Comparison of ENCODE assay signal across 20 cellular contexts in the genomic region with DNA sequence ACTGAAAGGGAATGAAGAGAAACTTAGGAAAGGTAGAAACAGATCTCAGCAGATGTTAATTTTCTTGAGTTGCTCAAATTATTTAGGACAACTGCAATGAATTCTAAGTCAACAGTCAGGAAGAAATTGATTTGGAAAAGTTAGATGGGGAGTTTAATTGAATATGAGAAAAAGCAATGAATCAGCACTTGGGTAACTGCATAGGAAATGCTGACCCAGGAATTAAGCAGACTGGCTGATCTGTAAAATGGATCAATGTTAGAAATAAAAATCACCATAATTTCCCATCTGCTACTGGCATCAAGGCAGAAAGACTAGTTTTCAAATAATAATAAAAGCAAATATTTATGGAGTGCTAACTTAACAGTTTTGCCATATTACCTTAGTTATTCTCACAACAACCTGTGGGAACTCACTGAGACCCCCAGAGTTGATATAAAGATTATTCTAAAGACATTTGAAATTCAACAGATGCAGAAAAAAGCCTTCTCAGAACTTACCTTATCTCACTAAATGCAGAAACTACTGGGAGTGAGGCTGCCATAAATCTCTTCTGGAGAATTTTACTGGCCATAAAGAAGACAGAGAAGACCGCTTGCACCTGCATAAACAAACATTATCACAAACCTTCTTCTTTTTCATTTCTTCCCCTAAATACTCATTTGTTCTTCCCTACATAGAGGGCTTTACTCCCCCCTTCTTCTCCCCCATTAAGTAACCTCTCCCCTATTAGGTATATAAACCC. TPM values are rescaled to one million over a fixed set of nuclear protein-coding genes. Genes with fewer than 3 reads are reported as not detected.
DNase-seq lines count a peak whose midpoint lies in the region; ATAC-seq, FAIRE-seq and TF ChIP-seq lines count a peak whose summit lies in the region.
"Had no signal": no experiment of that assay in that cellular context is flagged by ENCODE, and none has a peak within 500 bp of the region (broad histone marks: within the 10 kb centered on the region; RNA-seq: fewer than 3 reads in every experiment).

No MANE protein-coding gene starts in this region.

- peaks cover 32% of the 10 kb centered on the region for H3K4me1 Mint-ChIP-seq in nephron progenitor cell

- peaks cover 0 to 12% of the 10 kb centered on the region in 2 experiments; a peak in 2 of 4 replicates for H3K79me1 ChIP-seq in IMR-90 (ENCODE audit: low read depth in 1 of 2, low read length in 2 of 2)

- H3K4me1 ChIP-seq in HepG2 (ENCODE audit: insufficient read depth, low read length) (no peaks in the 10 kb centered on the region), right lobe of liver (no peaks in the 10 kb centered on the region), IMR-90 (ENCODE audit: control insufficient read depth, insufficient read depth, low read length) (peaks cover 3% of the 10 kb centered on the region), keratinocyte (ENCODE audit: control insufficient read depth, extremely low read depth, insufficient read depth, low read length) (peaks cover 22% of the 10 kb centered on the region)
- H3K4me1 ChIP-seq: BLaER1 treated with 17β-estradiol and CSF1 and Interleukin-3, amounts not matched to agents 10 nM and 100 nM; HAP-1 had no signal

- H3K36me3 ChIP-seq in HepG2 (replicated peaks in 1 of 2; ENCODE audit: control insufficient read depth in 1 of 2, insufficient read depth in 2 of 2, low read length in 2 of 2) (no peaks in the 10 kb centered on the region), right lobe of liver (no peaks in the 10 kb centered on the region), IMR-90 (ENCODE audit: control insufficient read depth, insufficient read depth, low read length) (no peaks in the 10 kb centered on the region), keratinocyte (ENCODE audit: control insufficient read depth in 2 of 2, extremely low read depth in 1 of 2, insufficient read depth in 2 of 2, low read length in 2 of 2) (peaks cover 2 to 4% of the 10 kb centered on the region in 2 experiments)
- H3K36me3 ChIP-seq: HAP-1 had no signal

- DNase-seq in HepG2 (ENCODE audit: low spot score): no peak
- no peak for DNase-seq in right lobe of liver
- DNase-seq in IMR-90: no peak
- DNase-seq in keratinocyte (ENCODE audit: low read depth, low spot score): no peak
- DNase-seq in nephron progenitor cell: no peak
- DNase-seq in AG08396 (ENCODE audit: low spot score): no peak
- no peak for DNase-seq in GM19240 (ENCODE audit: insufficient read length, low spot score)
- DNase-seq: CD8-positive, alpha-beta T cell; DMS 273 treated with DMSO at 0.1 percent for 48 hours; DMS53; DND-41; EL; GM23248 had no signal

- H3K79me2 ChIP-seq in HepG2 (ENCODE audit: insufficient read depth, low read length): no peaks in the 10 kb centered on the region
- no peaks in the 10 kb centered on the region for H3K79me2 ChIP-seq in keratinocyte (ENCODE audit: control insufficient read depth, insufficient read depth, low read length)

- no peaks in the 10 kb centered on the region for H3K27me3 ChIP-seq in HepG2 (ENCODE audit: control insufficient read depth in 1 of 2, insufficient read depth in 2 of 2, low read length in 2 of 2)
- H3K27me3 ChIP-seq in right lobe of liver: no peaks in the 10 kb centered on the region
- no peaks in the 10 kb centered on the region for H3K27me3 ChIP-seq in IMR-90 (ENCODE audit: control insufficient read depth, insufficient read depth, low read length)
- H3K27me3 ChIP-seq in keratinocyte (ENCODE audit: control insufficient read depth, extremely low read depth, insufficient read depth, low read length): no peaks in the 10 kb centered on the region
- H3K27me3 ChIP-seq: BLaER1 treated with 17β-estradiol and CSF1 and Interleukin-3, amounts not matched to agents 10 nM and 100 nM had no signal

- H3K14ac ChIP-seq in IMR-90 (replicated peaks; ENCODE audit: low read depth, low read length): no peak overlapping the region

- H4K20me1 ChIP-seq in HepG2 (ENCODE audit: insufficient read depth, low read length) (no peaks in the 10 kb centered on the region), IMR-90 (ENCODE audit: insufficient read depth, low read length) (no peaks in the 10 kb centered on the region), keratinocyte (ENCODE audit: control insufficient read depth, extremely low read depth, insufficient read depth, low read length) (no peaks in the 10 kb centered on the region)
- H4K20me1 ChIP-seq: BLaER1 treated with 17β-estradiol and CSF1 and Interleukin-3, amounts not matched to agents 10 nM and 100 nM had no signal

- H3K27ac Mint-ChIP-seq in nephron progenitor cell: peak overlapping the region; percentile 19
- H3K27ac Mint-ChIP-seq: B cell; CD8-positive, alpha-beta T cell had no signal

- TF ChIP-seq RAD21 in HepG2 (CRISPR knock-in tag; IDR thresholded peaks at IDR 0.05): no peak
- TF ChIP-seq RAD21 in IMR-90 (IDR thresholded peaks at IDR 0.05; ENCODE audit: low read length): no peak

- no peak overlapping the region for H3K23ac ChIP-seq in IMR-90 (ENCODE audit: low read depth, low read length)

- H3K27ac ChIP-seq in HepG2 (ENCODE audit: extremely low read length, insufficient read depth, low read length) (no peak overlapping the region), right lobe of liver (no peak overlapping the region), IMR-90 (ENCODE audit: insufficient read depth, low read length) (no peak overlapping the region), keratinocyte (ENCODE audit: control insufficient read depth, insufficient read depth, low read length) (no peak overlapping the region)
- H3K27ac ChIP-seq: 22Rv1; BLaER1 treated with 17β-estradiol and CSF1 and Interleukin-3, amounts not matched to agents 10 nM and 100 nM; GM23248 had no signal

- H3K4ac ChIP-seq in IMR-90 (ENCODE audit: low read depth, low read length): no peak overlapping the region

- H3K36me3 Mint-ChIP-seq in nephron progenitor cell (ENCODE audit: low read depth): peaks cover 12% of the 10 kb centered on the region

- BruUV-seq in HepG2 (replicated peaks; lab: Mats Ljungman, UMichigan): no TSS peak
- BruUV-seq in IMR-90 (replicated peaks; lab: Mats Ljungman, UMichigan): no TSS peak

- no peaks in the 10 kb centered on the region for H3K27me3 Mint-ChIP-seq in nephron progenitor cell (ENCODE audit: low read depth, poor library complexity)
- H3K27me3 Mint-ChIP-seq: B cell had no signal

- WGBS in HepG2 (ENCODE audit: low lambda C conversion rate): 45% methylated on average over 1 of the region's 1 CpG
- WGBS in right lobe of liver (ENCODE audit: insufficient coverage, low coverage, low lambda C conversion rate, missing lambda C conversion rate): 100% methylated on average over 1 of the region's 1 CpG
- 100% methylated on average over 1 of the region's 1 CpG; no CpG with 5 or more reads in 1 of the 2 experiments for WGBS in IMR-90 (ENCODE audit: extremely low coverage in 2 of 2, insufficient read length in 1 of 2), 2 experiments

- H2AK5ac ChIP-seq in IMR-90 (ENCODE audit: low read depth, low read length): no peak overlapping the region

- no peak overlapping the region for H3K4me2 ChIP-seq in HepG2 (ENCODE audit: low read depth, low read length)
- H3K4me2 ChIP-seq in IMR-90 (ENCODE audit: low read depth, low read length): no peak overlapping the region
- H3K4me2 ChIP-seq in keratinocyte (ENCODE audit: control insufficient read depth, extremely low read depth, insufficient read depth, low read depth, low read length): no peak overlapping the region
- H3K4me2 ChIP-seq: BLaER1 treated with 17β-estradiol and CSF1 and Interleukin-3, amounts not matched to agents 10 nM and 100 nM had no signal

- FAIRE-seq in HepG2 (lab: Jason Lieb, UNC) (no peak), keratinocyte (lab: Jason Lieb, UNC) (peak; percentile 17)
- FAIRE-seq: GM12878, HTR-8/SVneo had no signal

- H4K8ac ChIP-seq in IMR-90 (ENCODE audit: low read depth in 2 of 2, low read length in 2 of 2): no peak overlapping the region

- no peak overlapping the region for H2AK9ac ChIP-seq in IMR-90 (replicated peaks; ENCODE audit: low read depth, low read length, poor library complexity)

- no peak overlapping the region for H2BK5ac ChIP-seq in IMR-90 (ENCODE audit: low read depth, low read length, poor library complexity, severe bottlenecking)

- no peak overlapping the region for H2BK20ac ChIP-seq in IMR-90 (ENCODE audit: low read depth, low read length)

- H4K5ac ChIP-seq in IMR-90 (ENCODE audit: low read depth, low read length): no peak overlapping the region

- H2BK15ac ChIP-seq in IMR-90 (ENCODE audit: low read depth, low read length): no peak overlapping the region

- intact Hi-C loops in HepG2 (cut with micrococcal nuclease; ENCODE audit: unreplicated experiment): no loop called here
- intact Hi-C loops in right lobe of liver (cut with DNase I): no loop called here
- intact Hi-C loops in IMR-90 (cut with micrococcal nuclease): no loop called here

- H2AFZ ChIP-seq in HepG2 (ENCODE audit: low read length) (no peak overlapping the region), IMR-90 (replicated peaks; ENCODE audit: low read length, poor library complexity) (no peak overlapping the region), keratinocyte (ENCODE audit: control insufficient read depth, low read length) (no peak overlapping the region)
- H2AFZ ChIP-seq: GM23248 had no signal

- no peak for TF ChIP-seq EP300 in HepG2 (IDR thresholded peaks at IDR 0.05; ENCODE audit: low read depth in 2 of 2, low read length in 2 of 2)
- no peak for TF ChIP-seq EP300 in HepG2 (CRISPR knock-in tag; IDR thresholded peaks at IDR 0.05; ENCODE audit: borderline replicate concordance)

- H3K56ac ChIP-seq in IMR-90 (ENCODE audit: extremely low read depth, insufficient read depth, low read length): no peak overlapping the region

- peak overlapping the region; percentile 26 for H3K4me3 Mint-ChIP-seq in nephron progenitor cell
- H3K4me3 Mint-ChIP-seq: B cell; CD8-positive, alpha-beta T cell had no signal

- H3K4me3 ChIP-seq in HepG2 (replicated peaks in 1 of 3; ENCODE audit: insufficient read depth in 1 of 3, low read depth in 2 of 3, low read length in 3 of 3) (no peak overlapping the region), right lobe of liver (no peak overlapping the region), IMR-90 (ENCODE audit: insufficient read depth, low read depth, low read length) (no peak overlapping the region), keratinocyte (ENCODE audit: control insufficient read depth in 2 of 3, extremely low read depth in 1 of 3, insufficient read depth in 2 of 3, low read depth in 1 of 3, low read length in 3 of 3) (no peak overlapping the region)
- H3K4me3 ChIP-seq: BLaER1 treated with 17β-estradiol and CSF1 and Interleukin-3, amounts not matched to agents 10 nM and 100 nM; GM12878; GM23248; HAP-1 had no signal

- POLR2A ChIA-PET in HepG2 (lab: Yijun Ruan, JAX) (no interaction called here), IMR-90 (lab: Charles Lee; ENCODE audit: unreplicated experiment) (no interaction called here)

- no peaks in the 10 kb centered on the region for H3K9me3 Mint-ChIP-seq in nephron progenitor cell
- H3K9me3 Mint-ChIP-seq: CD8-positive, alpha-beta T cell had no signal

- H4K91ac ChIP-seq in IMR-90 (ENCODE audit: insufficient read depth, low read depth, low read length): no peak overlapping the region

- in situ Hi-C loops in HepG2 (cut with HindIII; ENCODE audit: extremely low pct_ligation_motif_present, low pct_unique_long_range_greater_than_20kb): no loop called here
- in situ Hi-C loops in IMR-90 (cut with MboI; ENCODE audit: low sequenced_read_pairs): no loop called here

- CTCF ChIA-PET in HepG2 (lab: Yijun Ruan, JAX; ENCODE audit: low intra/inter-chr PET ratio, low total read pairs): no interaction called here
- CTCF ChIA-PET in IMR-90 (lab: Yijun Ruan, JAX): no interaction called here

- TF ChIP-seq CTCF in HepG2 (CRISPR knock-in tag; IDR thresholded peaks at IDR 0.05) (no peak), right lobe of liver (IDR thresholded peaks at IDR 0.05) (no peak), IMR-90 (conservative IDR thresholded peaks at IDR 0.05; ENCODE audit: low read depth, low read length) (no peak), keratinocyte (optimal IDR thresholded peaks at IDR 0.05 in 1 of 3, IDR thresholded peaks at IDR 0.05 in 1 of 3, conservative IDR thresholded peaks at IDR 0.05 in 1 of 3; ENCODE audit: extremely low read depth in 1 of 3, insufficient read depth in 2 of 3, low read length in 3 of 3) (no peak), nephron progenitor cell (IDR thresholded peaks at IDR 0.05) (no peak)

- dilution Hi-C loops in IMR-90 (cut with HindIII; ENCODE audit: low sequenced_read_pairs, unreplicated experiment) (no loop called here), keratinocyte (cut with MboI; ENCODE audit: extremely low pct_ligation_motif_present, low sequenced_read_pairs) (no loop called here)

- no peak overlapping the region for H3K18ac ChIP-seq in IMR-90 (ENCODE audit: low read depth, low read length)

- H3K9ac ChIP-seq in HepG2 (ENCODE audit: insufficient read depth, low read depth, low read length) (no peak overlapping the region), IMR-90 (ENCODE audit: low read depth, low read length) (no peak overlapping the region), keratinocyte (ENCODE audit: control insufficient read depth, extremely low read depth, insufficient read depth, low read length) (no peak overlapping the region)
- H3K9ac ChIP-seq: BLaER1 treated with 17β-estradiol and CSF1 and Interleukin-3, amounts not matched to agents 10 nM and 100 nM; GM23248 had no signal

- TF ChIP-seq POLR2A in HepG2 (IDR thresholded peaks at IDR 0.05; ENCODE audit: insufficient read depth in 1 of 2, low read depth in 2 of 2, low read length in 2 of 2) (no peak), right lobe of liver (IDR thresholded peaks at IDR 0.05) (no peak), IMR-90 (IDR thresholded peaks at IDR 0.05; ENCODE audit: low read depth, low read length) (no peak)

- H2BK120ac ChIP-seq in IMR-90 (ENCODE audit: low read depth, low read length): no peak overlapping the region

- H3K9me1 ChIP-seq in IMR-90 (ENCODE audit: insufficient read depth, low read length) (peaks cover 3% of the 10 kb centered on the region), keratinocyte (ENCODE audit: control insufficient read depth, extremely low read depth, insufficient read depth, low read length) (no peaks in the 10 kb centered on the region)

- ATAC-seq in HepG2: no peak
- no peak for ATAC-seq in right lobe of liver
- no peak for ATAC-seq in IMR-90 (ENCODE audit: low read depth)
- ATAC-seq in GM21529 (IDR thresholded peaks at IDR 0.05; ENCODE audit: unreplicated experiment): no peak
- ATAC-seq: CD8-positive, alpha-beta T cell; GM12878 had no signal

- H3K9me3 ChIP-seq in HepG2 (ENCODE audit: low read length) (no peaks in the 10 kb centered on the region), right lobe of liver (no peaks in the 10 kb centered on the region), IMR-90 (ENCODE audit: control insufficient read depth, insufficient read depth, low read length) (no peaks in the 10 kb centered on the region), keratinocyte (ENCODE audit: control insufficient read depth, low read depth, low read length) (no peaks in the 10 kb centered on the region)
- H3K9me3 ChIP-seq: HAP-1 had no signal

RNA-seq across cellular contexts. Expression of gene SLC12A2, which starts 22.8 kb away (rescaled TPM):
- total RNA-seq in HepG2 (2016; rRNA removed; fragmentation: Illumina TruSeq; extraction: Trizol) (7.2 and 9.7 TPM in 2 replicates), right lobe of liver (1 to 10 TPM; 3.1 to 9.8 (median 8.1) TPM), IMR-90 (2012; rRNA removed) (30.3 and 42.2 TPM in 2 replicates)
- total RNA-seq in HepG2 (2016; cell fraction: cytosol; rRNA removed; fragmentation: Illumina TruSeq; extraction: Trizol; ENCODE audit: low read depth): 1.6 and 1.9 TPM in 2 replicates
- total RNA-seq in HepG2 (2016; cell fraction: insoluble cytoplasmic fraction; rRNA removed; fragmentation: Illumina TruSeq; extraction: Trizol): 8.0 and 9.4 TPM in 2 replicates
- 2.4 and 3.2 TPM in 2 replicates for total RNA-seq in HepG2 (2016; cell fraction: membrane; rRNA removed; fragmentation: Illumina TruSeq; extraction: Trizol)
- 11.9 and 13.2 TPM in 2 replicates for total RNA-seq in HepG2 (2016; cell fraction: nucleus; rRNA removed; fragmentation: Illumina TruSeq; extraction: Trizol)
- polyA plus RNA-seq in HepG2 (2011; rRNA removed) (2.8 and 4.0 TPM in 2 replicates), IMR-90 (2012; rRNA removed) (5.4 and 5.6 TPM in 2 replicates), keratinocyte (10.1 to 15.5 TPM (median 12.4 TPM) in 3 replicates)
- 1.7 and 2.0 TPM in 2 replicates for polyA plus RNA-seq in HepG2 (2011; cell fraction: cytosol; rRNA removed)
- 2.8 and 3.1 TPM in 2 replicates for polyA plus RNA-seq in HepG2 (2011; cell fraction: nucleus; rRNA removed)
- polyA plus RNA-seq in HepG2 (2012): 3.2 and 3.6 TPM in 2 replicates
- 0.18 and 0.19 TPM in 2 replicates for polyA plus RNA-seq in HepG2 (2016; cell fraction: cytosol; fragmentation: Illumina TruSeq; extraction: Trizol; ENCODE audit: low read depth)
- 2.7 and 2.8 TPM in 2 replicates for polyA plus RNA-seq in HepG2 (2016; cell fraction: insoluble cytoplasmic fraction; fragmentation: Illumina TruSeq; extraction: Trizol; ENCODE audit: low read depth)
- 0.43 and 0.49 TPM in 2 replicates for polyA plus RNA-seq in HepG2 (2016; cell fraction: membrane; fragmentation: Illumina TruSeq; extraction: Trizol; ENCODE audit: low read depth)
- polyA plus RNA-seq in HepG2 (2016; cell fraction: nucleus; fragmentation: Illumina TruSeq; extraction: Trizol; ENCODE audit: insufficient read depth, low read depth): 4.5 and 5.2 TPM in 2 replicates
- 12.0 and 12.5 TPM in 2 replicates for polyA minus RNA-seq in HepG2 (2011; rRNA and poly(A)+ RNA removed; ENCODE audit: low replicate concordance)
- 13.6 and 13.8 TPM in 2 replicates for polyA minus RNA-seq in HepG2 (2011; cell fraction: cytosol; rRNA and poly(A)+ RNA removed)
- 18.8 and 19.3 TPM in 2 replicates for polyA minus RNA-seq in HepG2 (2011; cell fraction: nucleus; rRNA and poly(A)+ RNA removed)
- polyA plus RNA-seq in IMR-90 (2012; cell fraction: cytosol; rRNA removed): 1.1 and 2.5 TPM in 2 replicates
- 2.8 and 4.7 TPM in 2 replicates for polyA plus RNA-seq in IMR-90 (2012; cell fraction: nucleus; rRNA removed; ENCODE audit: low replicate concordance)
- 23.4 TPM for polyA plus RNA-seq in keratinocyte (2011; ENCODE audit: low read depth)
- 2.8 and 5.6 TPM in 2 replicates for polyA plus RNA-seq in keratinocyte (2011; cell fraction: cytosol; rRNA removed)
- polyA plus RNA-seq in keratinocyte (2011; cell fraction: nucleus; rRNA removed): 13.6 and 19.4 TPM in 2 replicates
- 5.8 and 12.2 TPM in 2 replicates for polyA plus RNA-seq in keratinocyte (2012; ENCODE audit: low replicate concordance)
- 8.0 to 56.9 TPM (median 30.8 TPM) in 3 replicates for polyA minus RNA-seq in keratinocyte
- polyA minus RNA-seq in keratinocyte (2011; cell fraction: cytosol; rRNA and poly(A)+ RNA removed): 21.5 TPM
- 52.0 and 96.6 TPM in 2 replicates for polyA minus RNA-seq in keratinocyte (2011; cell fraction: nucleus; rRNA and poly(A)+ RNA removed)
